Comparison of ENCODE assay signal across 1 cellular context in genomic region chr15:64095795-64096485, GRCh38.
TF ChIP-seq lines count a peak whose summit lies in the region.

A gene with protein sequence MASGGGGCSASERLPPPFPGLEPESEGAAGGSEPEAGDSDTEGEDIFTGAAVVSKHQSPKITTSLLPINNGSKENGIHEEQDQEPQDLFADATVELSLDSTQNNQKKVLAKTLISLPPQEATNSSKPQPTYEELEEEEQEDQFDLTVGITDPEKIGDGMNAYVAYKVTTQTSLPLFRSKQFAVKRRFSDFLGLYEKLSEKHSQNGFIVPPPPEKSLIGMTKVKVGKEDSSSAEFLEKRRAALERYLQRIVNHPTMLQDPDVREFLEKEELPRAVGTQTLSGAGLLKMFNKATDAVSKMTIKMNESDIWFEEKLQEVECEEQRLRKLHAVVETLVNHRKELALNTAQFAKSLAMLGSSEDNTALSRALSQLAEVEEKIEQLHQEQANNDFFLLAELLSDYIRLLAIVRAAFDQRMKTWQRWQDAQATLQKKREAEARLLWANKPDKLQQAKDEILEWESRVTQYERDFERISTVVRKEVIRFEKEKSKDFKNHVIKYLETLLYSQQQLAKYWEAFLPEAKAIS (plus strand): TSS chr15:64095982. CDS start chr15:64096014, 32 bp downstream.

TF ChIP-seq in HepG2, 621 proteins besides CTCF, POLR2A, EP300 and RAD21 (continued from another document and continues in another):
- TF ChIP-seq, protein P1, sequence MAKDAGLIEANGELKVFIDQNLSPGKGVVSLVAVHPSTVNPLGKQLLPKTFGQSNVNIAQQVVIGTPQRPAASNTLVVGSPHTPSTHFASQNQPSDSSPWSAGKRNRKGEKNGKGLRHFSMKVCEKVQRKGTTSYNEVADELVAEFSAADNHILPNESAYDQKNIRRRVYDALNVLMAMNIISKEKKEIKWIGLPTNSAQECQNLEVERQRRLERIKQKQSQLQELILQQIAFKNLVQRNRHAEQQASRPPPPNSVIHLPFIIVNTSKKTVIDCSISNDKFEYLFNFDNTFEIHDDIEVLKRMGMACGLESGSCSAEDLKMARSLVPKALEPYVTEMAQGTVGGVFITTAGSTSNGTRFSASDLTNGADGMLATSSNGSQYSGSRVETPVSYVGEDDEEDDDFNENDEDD (CRISPR knock-in tag; IDR thresholded peaks at IDR 0.05; ENCODE audit: borderline replicate concordance): peak; percentile 51; the same call in 1 of the 2 replicates
- TF ChIP-seq ZNF451 (CRISPR knock-in tag; IDR thresholded peaks at IDR 0.05) (no peak), CEBPG (CRISPR knock-in tag; IDR thresholded peaks at IDR 0.05) (peak; percentile 56; the same call in 1 of the 2 replicates), ZGPAT (CRISPR knock-in tag; IDR thresholded peaks at IDR 0.05) (peak; percentile 88), BCLAF1 (IDR thresholded peaks at IDR 0.05) (no peak), SAFB2 (CRISPR knock-in tag; IDR thresholded peaks at IDR 0.05; ENCODE audit: borderline replicate concordance, low read depth) (no peak), BORCS8-MEF2B (CRISPR knock-in tag; IDR thresholded peaks at IDR 0.05) (peak; percentile 78), ZFP36 (IDR thresholded peaks at IDR 0.05; ENCODE audit: borderline replicate concordance, low read depth, low read length, partially characterized antibody) (no peak), FOXK2 (IDR thresholded peaks at IDR 0.05) (no peak), CHD2 (IDR thresholded peaks at IDR 0.05; ENCODE audit: low read depth, low read length) (no peak), TSC22D2 (CRISPR knock-in tag; IDR thresholded peaks at IDR 0.05; ENCODE audit: borderline replicate concordance) (peak; percentile 88), XBP1 (CRISPR knock-in tag; IDR thresholded peaks at IDR 0.05) (no peak), ZNF17 (CRISPR knock-in tag; IDR thresholded peaks at IDR 0.05) (no peak), ZNF83 (CRISPR knock-in tag; IDR thresholded peaks at IDR 0.05; ENCODE audit: borderline replicate concordance) (no peak), PREB (CRISPR knock-in tag; IDR thresholded peaks at IDR 0.05) (no peak), ZNF180 (CRISPR knock-in tag; IDR thresholded peaks at IDR 0.05; ENCODE audit: borderline replicate concordance, low read depth) (no peak), RBAK (CRISPR knock-in tag; IDR thresholded peaks at IDR 0.05) (no peak), ZNF232 (CRISPR knock-in tag; IDR thresholded peaks at IDR 0.05; ENCODE audit: borderline replicate concordance) (0 out of 2 replicates have a peak, but pooled peaks have one; percentile 4), ZNF235 (CRISPR knock-in tag; IDR thresholded peaks at IDR 0.05; ENCODE audit: borderline replicate concordance) (0 out of 2 replicates have a peak, but pooled peaks have one; percentile 71), FOXK1 (CRISPR knock-in tag; IDR thresholded peaks at IDR 0.05; ENCODE audit: borderline replicate concordance, low read depth) (peak; percentile 79), ZNF3 (CRISPR knock-in tag; IDR thresholded peaks at IDR 0.05) (no peak), CBX1 (IDR thresholded peaks at IDR 0.05; ENCODE audit: low read depth) (peak; percentile 73), THAP7 (CRISPR knock-in tag; IDR thresholded peaks at IDR 0.05) (no peak), AFF4 (CRISPR knock-in tag; IDR thresholded peaks at IDR 0.05) (no peak), KMT2A (CRISPR knock-in tag; IDR thresholded peaks at IDR 0.05) (peak; percentile 92), DPF2 (CRISPR knock-in tag; IDR thresholded peaks at IDR 0.05; ENCODE audit: borderline replicate concordance, low read depth) (no peak), IKZF1 (IDR thresholded peaks at IDR 0.05) (no peak), ZNF317 (CRISPR knock-in tag; IDR thresholded peaks at IDR 0.05) (peak; percentile 85), MEIS2 (CRISPR knock-in tag; IDR thresholded peaks at IDR 0.05) (no peak), SRY (CRISPR knock-in tag; IDR thresholded peaks at IDR 0.05) (no peak), ZFP91 (CRISPR knock-in tag; IDR thresholded peaks at IDR 0.05; ENCODE audit: borderline replicate concordance) (peak; percentile 86; the same call in 1 of the 2 replicates), AHDC1 (CRISPR knock-in tag; IDR thresholded peaks at IDR 0.05; ENCODE audit: borderline replicate concordance) (no peak), ZNF230 (CRISPR knock-in tag; IDR thresholded peaks at IDR 0.05) (no peak), ZNF547 (CRISPR knock-in tag; IDR thresholded peaks at IDR 0.05) (peak; percentile 35; the same call in 1 of the 2 replicates), ZNF614 (CRISPR knock-in tag; IDR thresholded peaks at IDR 0.05; ENCODE audit: borderline replicate concordance) (peak; percentile 83; the same call in 1 of the 2 replicates)
- TF ChIP-seq, protein P2, sequence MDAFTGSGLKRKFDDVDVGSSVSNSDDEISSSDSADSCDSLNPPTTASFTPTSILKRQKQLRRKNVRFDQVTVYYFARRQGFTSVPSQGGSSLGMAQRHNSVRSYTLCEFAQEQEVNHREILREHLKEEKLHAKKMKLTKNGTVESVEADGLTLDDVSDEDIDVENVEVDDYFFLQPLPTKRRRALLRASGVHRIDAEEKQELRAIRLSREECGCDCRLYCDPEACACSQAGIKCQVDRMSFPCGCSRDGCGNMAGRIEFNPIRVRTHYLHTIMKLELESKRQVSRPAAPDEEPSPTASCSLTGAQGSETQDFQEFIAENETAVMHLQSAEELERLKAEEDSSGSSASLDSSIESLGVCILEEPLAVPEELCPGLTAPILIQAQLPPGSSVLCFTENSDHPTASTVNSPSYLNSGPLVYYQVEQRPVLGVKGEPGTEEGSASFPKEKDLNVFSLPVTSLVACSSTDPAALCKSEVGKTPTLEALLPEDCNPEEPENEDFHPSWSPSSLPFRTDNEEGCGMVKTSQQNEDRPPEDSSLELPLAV (CRISPR knock-in tag; conservative IDR thresholded peaks at IDR 0.05; ENCODE audit: low read depth): no peak
